In the genomic region with DNA sequence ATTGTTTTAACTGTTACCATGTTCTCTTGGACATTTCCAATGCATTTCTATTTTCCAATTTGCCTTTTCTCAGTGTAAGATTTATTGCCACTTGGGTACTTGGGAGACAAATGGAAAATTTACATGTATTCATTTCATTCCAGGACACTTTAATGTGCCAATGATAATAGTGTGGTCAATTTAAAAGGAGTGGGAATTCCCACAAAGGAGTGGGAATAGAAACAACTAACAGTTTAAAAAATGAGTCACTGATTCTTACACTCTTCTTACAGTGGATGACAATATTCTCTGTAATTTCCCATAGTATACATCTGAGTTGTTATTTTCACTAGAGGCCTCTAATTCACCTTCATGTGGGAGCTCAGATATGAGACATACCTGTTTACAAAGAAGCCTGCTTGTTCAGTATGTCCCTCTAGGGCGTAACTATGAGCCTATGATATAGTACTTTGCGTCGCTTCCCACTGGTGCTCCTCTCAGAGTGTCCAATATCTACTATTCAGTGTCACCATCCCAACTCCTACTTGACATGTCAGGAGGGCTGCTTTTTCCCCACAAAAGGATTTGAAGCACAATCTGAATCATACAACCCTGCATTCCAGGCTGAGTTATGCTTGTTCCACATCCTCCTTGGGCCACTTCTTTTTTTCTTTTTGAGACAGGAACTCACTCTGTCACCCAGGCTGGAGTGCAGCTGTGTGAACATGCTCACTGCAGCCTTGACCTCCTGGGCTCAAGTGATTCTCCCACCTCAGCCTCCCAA, we compare ENCODE assay signal across 1 cellular context.
A peak's percentile ranks its signal among the peaks of the same experiment; 100 is the strongest.
TF ChIP-seq lines count a peak whose summit lies in the region.

No MANE protein-coding gene starts in this region.

TF ChIP-seq in IMR-90, 13 proteins besides CTCF, POLR2A, EP300 and RAD21:
- peak; percentile 50; the same call in 1 of the 2 replicates for TF ChIP-seq BHLHE40 (IDR thresholded peaks at IDR 0.05; ENCODE audit: low read depth, low read length)
- no peak for TF ChIP-seq CHD1 (IDR thresholded peaks at IDR 0.05; ENCODE audit: low read depth, low read length)
- TF ChIP-seq ELK1 (IDR thresholded peaks at IDR 0.05; ENCODE audit: borderline replicate concordance, low read depth, low read length) = no peak
- TF ChIP-seq CEBPB (IDR thresholded peaks at IDR 0.05; ENCODE audit: low read depth, low read length) = no peak; the same call in 1 of the 2 replicates
- TF ChIP-seq FOS (IDR thresholded peaks at IDR 0.05; ENCODE audit: low read depth, low read length) = peak; percentile 50; the same call in 1 of the 2 replicates
